16 cellular contexts compared by ENCODE assay signal in genomic region chr1:38719880-38720279, GRCh38.
A peak's percentile ranks its signal among the peaks of the same experiment; 100 is the strongest.
DNase-seq lines count a peak whose midpoint lies in the region; ATAC-seq and TF ChIP-seq lines count a peak whose summit lies in the region.
"Had no signal": no experiment of that assay in that cellular context is flagged by ENCODE, and none has a peak within 500 bp of the region (broad histone marks: within the 10 kb centered on the region; RNA-seq: fewer than 3 reads in every experiment).

No MANE protein-coding gene starts in this region.

- H3K4ac ChIP-seq in mesendoderm (ENCODE audit: low read depth, low read length) (no peak overlapping the region), neuronal stem cell (ENCODE audit: low read length) (no peak overlapping the region)

- no peak overlapping the region for H3K18ac ChIP-seq in mesendoderm (ENCODE audit: low read length)
- peak overlapping the region; percentile 27 for H3K18ac ChIP-seq in neuronal stem cell (ENCODE audit: low read length)

- no peak overlapping the region for H2BK15ac ChIP-seq in mesendoderm (replicated peaks; ENCODE audit: low read depth)
- H2BK15ac ChIP-seq in neuronal stem cell (ENCODE audit: low read length), result no peak overlapping the region

- TF ChIP-seq CTCF in HEK293 (tag by site-specific recombination; IDR thresholded peaks at IDR 0.05), result no peak

- H3K79me2 ChIP-seq in mesendoderm (ENCODE audit: control insufficient read depth, insufficient read depth, low read length), result no peaks in the 10 kb centered on the region

- no peak overlapping the region for H3K14ac ChIP-seq in neuronal stem cell (ENCODE audit: low read length)

- H3K79me1 ChIP-seq in mesendoderm (ENCODE audit: low read length), result no peaks in the 10 kb centered on the region
- H3K79me1 ChIP-seq in neuronal stem cell (ENCODE audit: low read depth, low read length), result no peaks in the 10 kb centered on the region

- no peak for ATAC-seq in Right ventricle myocardium inferior
- ATAC-seq: A549; CD8-positive, alpha-beta T cell had no signal

- H3K9me3 ChIP-seq in HEK293 (ENCODE audit: control insufficient read depth, insufficient read depth, low read depth, low read length) (no peaks in the 10 kb centered on the region), neuronal stem cell (replicated peaks in 1 of 2; ENCODE audit: control insufficient read depth in 2 of 2, insufficient read depth in 1 of 2, low read depth in 1 of 2, low read length in 2 of 2) (no peaks in the 10 kb centered on the region)
- H3K9me3 ChIP-seq: A549, Caco-2 had no signal

- WGBS in mesendoderm (ENCODE audit: extremely low coverage, insufficient coverage, low lambda C conversion rate), result no CpG with 5 or more reads among the region's 7 CpGs
- no CpG with 5 or more reads among the region's 7 CpGs for WGBS in neuronal stem cell (ENCODE audit: extremely low coverage in 2 of 2, insufficient read length in 2 of 2, insufficient replicate concordance in 1 of 2), 2 donors

- H2AK5ac ChIP-seq in mesendoderm (ENCODE audit: low read length) (no peak overlapping the region), neuronal stem cell (ENCODE audit: low read depth, low read length) (no peak overlapping the region)

- no peak overlapping the region for H3K9ac ChIP-seq in mesendoderm (ENCODE audit: low read length)
- H3K9ac ChIP-seq in neuronal stem cell (ENCODE audit: low read depth, low read length, poor library complexity), result no peak overlapping the region
- H3K9ac ChIP-seq: BLaER1 treated with 17β-estradiol and CSF1 and Interleukin-3, amounts not matched to agents 10 nM and 100 nM had no signal

- H3K36me3 ChIP-seq in HEK293 (ENCODE audit: control insufficient read depth in 2 of 2, insufficient read depth in 1 of 2, low read length in 2 of 2) (no peaks in the 10 kb centered on the region), mesendoderm (ENCODE audit: control insufficient read depth, insufficient read depth, low read length) (no peaks in the 10 kb centered on the region), neuronal stem cell (replicated peaks in 1 of 2; ENCODE audit: control insufficient read depth in 2 of 2, insufficient read depth in 2 of 2, low read length in 2 of 2) (no peaks in the 10 kb centered on the region)
- H3K36me3 ChIP-seq: BLaER1 treated with 17β-estradiol and CSF1 and Interleukin-3, amounts not matched to agents 10 nM and 100 nM had no signal

- no peak overlapping the region for H4K91ac ChIP-seq in neuronal stem cell (ENCODE audit: low read depth, low read length, poor library complexity)

- H2BK5ac ChIP-seq in mesendoderm (ENCODE audit: low read length) (no peak overlapping the region), neuronal stem cell (ENCODE audit: low read length) (no peak overlapping the region)

- no peak overlapping the region for H2AFZ ChIP-seq in neuronal stem cell (ENCODE audit: low read length)

- CTCF ChIA-PET in HEK293 (lab: Yijun Ruan, JAX), result interaction anchor here (0.6 kb wide), 1 partner anchor 121 kb away, joined by 3 read pairs; no protein-coding TSS in a partner anchor

- H4K5ac ChIP-seq in mesendoderm (ENCODE audit: low read length), result no peak overlapping the region

- no peak overlapping the region for H2BK120ac ChIP-seq in mesendoderm (ENCODE audit: low read depth, low read length)
- no peak overlapping the region for H2BK120ac ChIP-seq in neuronal stem cell (ENCODE audit: low read depth, low read length)

- H3K23ac ChIP-seq in mesendoderm (ENCODE audit: low read length) (peak overlapping the region; percentile 53), neuronal stem cell (ENCODE audit: low read depth, low read length, poor library complexity) (no peak overlapping the region)

- no peak for DNase-seq in mesendoderm
- no peak for DNase-seq in neuronal stem cell (ENCODE audit: low spot score)
- DNase-seq in Right ventricle myocardium inferior (ENCODE audit: missing footprints), result no peak
- no peak for DNase-seq in stimulated activated naive CD4-positive, alpha-beta T cell treated with Interleukin-2 at 50 U/mL for 16 hours (lab: John Stamatoyannopoulos, UW)
- DNase-seq: AML-193; Caco-2; Calu3; CD4-positive, alpha-beta T cell; CD8-positive, alpha-beta T cell; DMS79 treated with DMSO at 0.1 percent for 48 hours; GF-D8 had no signal

- H3K4me3 ChIP-seq in HEK293 (ENCODE audit: low read depth, low read length) (no peak overlapping the region), mesendoderm (ENCODE audit: low read length) (no peak overlapping the region), neuronal stem cell (ENCODE audit: low read length in 2 of 2) (no peak overlapping the region)
- H3K4me3 ChIP-seq: A549; BLaER1 treated with 17β-estradiol and CSF1 and Interleukin-3, amounts not matched to agents 10 nM and 100 nM had no signal

- no peak overlapping the region for H3K4me2 ChIP-seq in mesendoderm (ENCODE audit: low read length)
- no peak overlapping the region for H3K4me2 ChIP-seq in neuronal stem cell (ENCODE audit: insufficient read depth, low read length, poor library complexity, severe bottlenecking)
- H3K4me2 ChIP-seq: A549; BLaER1 treated with 17β-estradiol and CSF1 and Interleukin-3, amounts not matched to agents 10 nM and 100 nM had no signal

- no peak overlapping the region for H2BK12ac ChIP-seq in neuronal stem cell (ENCODE audit: low read length)

- intact Hi-C loops in Right ventricle myocardium inferior (cut with DNase I), result no loop called here

- H4K8ac ChIP-seq in mesendoderm (ENCODE audit: low read depth, low read length) (no peak overlapping the region), neuronal stem cell (ENCODE audit: low read depth, low read length) (no peak overlapping the region)

- H3K27ac ChIP-seq in HEK293 (ENCODE audit: extremely low read depth, low read depth, low read length) (no peak overlapping the region), mesendoderm (ENCODE audit: low read depth, low read length) (no peak overlapping the region), neuronal stem cell (replicated peaks; ENCODE audit: low read length) (no peak overlapping the region)
- H3K27ac ChIP-seq: 22Rv1; A549; BLaER1 treated with 17β-estradiol and CSF1 and Interleukin-3, amounts not matched to agents 10 nM and 100 nM; C4-2B had no signal

- H3K27me3 ChIP-seq in mesendoderm (ENCODE audit: insufficient read depth, low read length, poor library complexity), result no peaks in the 10 kb centered on the region
- H3K27me3 ChIP-seq in neuronal stem cell (ENCODE audit: control insufficient read depth in 3 of 3, insufficient read depth in 3 of 3, low read depth in 1 of 3, low read length in 3 of 3), result peaks cover 0 to 4% (median 0%) of the 10 kb centered on the region in 3 experiments
- H3K27me3 ChIP-seq: BLaER1 treated with 17β-estradiol and CSF1 and Interleukin-3, amounts not matched to agents 10 nM and 100 nM had no signal

- H3K56ac ChIP-seq in mesendoderm (ENCODE audit: low read length), result no peak overlapping the region

- POLR2A ChIA-PET in HEK293 (lab: Yijun Ruan, JAX), result interaction anchor here (0.7 kb wide), 1 partner anchor 16 kb away, joined by 6 read pairs; no protein-coding TSS in a partner anchor

- H3K4me1 ChIP-seq in HEK293 (ENCODE audit: control insufficient read depth, insufficient read depth, low read length) (peaks cover 10% of the 10 kb centered on the region; the same call in 1 of the 2 replicates), mesendoderm (ENCODE audit: control insufficient read depth, low read depth, low read length) (no peaks in the 10 kb centered on the region), neuronal stem cell (ENCODE audit: control insufficient read depth in 2 of 2, insufficient read depth in 1 of 2, low read depth in 1 of 2, low read length in 2 of 2) (no peaks in the 10 kb centered on the region)
- H3K4me1 ChIP-seq: A549; BLaER1 treated with 17β-estradiol and CSF1 and Interleukin-3, amounts not matched to agents 10 nM and 100 nM; Caco-2 had no signal

TF ChIP-seq in HEK293, 187 proteins besides CTCF, POLR2A, EP300 and RAD21:
- TF ChIP-seq ZNF548 (tag by site-specific recombination; IDR thresholded peaks at IDR 0.05) (no peak), ZNF341 (tag by site-specific recombination; IDR thresholded peaks at IDR 0.05; ENCODE audit: low read depth) (peak; percentile 76)
